In genomic region chr17:60304502-60304901, GRCh38 we compare ENCODE assay signal across 19 cellular contexts.
"Had no signal": no experiment of that assay in that cellular context is flagged by ENCODE, and none has a peak within 500 bp of the region (broad histone marks: within the 10 kb centered on the region; RNA-seq: fewer than 3 reads in every experiment).

No MANE protein-coding gene starts in this region.

- H3K27me3 ChIP-seq: right atrium auricular region, vagina had no signal

- DNase-seq: activated CD4-positive, alpha-beta T cell treated with anti-CD3 and anti-CD28 coated beads for 1 hour; activated gamma-delta T cell treated with Interleukin-2 at 50 U/mL for 16 hours; activated T-cell treated with anti-CD3 and anti-CD28 coated beads, Interleukin-2, amount 50 U/mL, for 4 hours; endodermal cell; foreskin fibroblast; left cardiac atrium; occipital lobe; stimulated activated CD4-positive, alpha-beta T cell treated with anti-CD3 and anti-CD28 coated beads, Interleukin-2, amount 100 ng/mL, for 48 hours had no signal

- H3K27ac Mint-ChIP-seq: activated CD4-positive, alpha-beta memory T cell treated with anti-CD3 and anti-CD28 coated beads, Interleukin-2, amount 10 ng/mL, durations not matched to agents 7 days and 5 days; activated T-helper 17 cell treated with anti-CD3 and anti-CD28 coated beads, Interleukin-2, amount 50 U/mL, for 72 hours; endodermal cell had no signal

- H3K9me3 ChIP-seq: right atrium auricular region, thoracic aorta, vagina had no signal

- H3K36me3 ChIP-seq: right atrium auricular region, thoracic aorta had no signal

- H3K27me3 Mint-ChIP-seq: activated CD4-positive, alpha-beta memory T cell treated with anti-CD3 and anti-CD28 coated beads, Interleukin-2, amount 10 ng/mL, durations not matched to agents 7 days and 5 days; activated CD4-positive, alpha-beta T cell treated with anti-CD3 and anti-CD28 coated beads, Interleukin-2, amount 10 ng/mL, durations not matched to agents 7 days and 5 days; activated naive CD8-positive, alpha-beta T cell treated with anti-CD3 and anti-CD28 coated beads, Interleukin-2, amount 50 U/mL, for 24 hours; activated T-helper 17 cell treated with anti-CD3 and anti-CD28 coated beads, Interleukin-2, amount 50 U/mL, for 72 hours; naive thymus-derived CD4-positive, alpha-beta T cell had no signal

- H3K4me1 ChIP-seq: right atrium auricular region had no signal

- H3K9me3 Mint-ChIP-seq: activated CD4-positive, alpha-beta memory T cell treated with anti-CD3 and anti-CD28 coated beads, Interleukin-2, amount 10 ng/mL, durations not matched to agents 7 days and 5 days; activated naive CD8-positive, alpha-beta T cell treated with anti-CD3 and anti-CD28 coated beads, Interleukin-2, amount 50 U/mL, for 24 hours; activated T-cell treated with anti-CD3 and anti-CD28 coated beads, Interleukin-2, amount 50 U/mL, for 4 hours; activated T-helper 17 cell treated with anti-CD3 and anti-CD28 coated beads, Interleukin-2, amount 50 U/mL, for 72 hours; endodermal cell; WTC11 had no signal

- H3K4me3 Mint-ChIP-seq: activated CD4-positive, alpha-beta memory T cell treated with anti-CD3 and anti-CD28 coated beads, Interleukin-2, amount 10 ng/mL, durations not matched to agents 7 days and 5 days; activated CD4-positive, alpha-beta T cell treated with anti-CD3 and anti-CD28 coated beads, Interleukin-2, amount 10 ng/mL, durations not matched to agents 7 days and 5 days; activated T-cell treated with anti-CD3 and anti-CD28 coated beads, Interleukin-2, amount 50 U/mL, for 4 hours; activated T-helper 17 cell treated with anti-CD3 and anti-CD28 coated beads, Interleukin-2, amount 50 U/mL, for 72 hours; endodermal cell; neural crest cell; WTC11 had no signal

- H3K27ac ChIP-seq: right atrium auricular region, thoracic aorta, vagina had no signal

- H3K4me3 ChIP-seq: right atrium auricular region, thoracic aorta, vagina had no signal

- FAIRE-seq: keratinocyte had no signal
